1 cellular context compared by ENCODE assay signal in genomic region chr18:49492694-49493033, GRCh38.
TF ChIP-seq lines count a peak whose summit lies in the region.

No MANE protein-coding gene starts in this region.

TF ChIP-seq in HEK293, 187 proteins besides CTCF, POLR2A, EP300 and RAD21 (continued from another document):
- 0 out of 2 replicates have a peak, but pooled peaks have one; percentile 49 for TF ChIP-seq IKZF3 (tag by site-specific recombination; IDR thresholded peaks at IDR 0.05)
- TF ChIP-seq ZXDB (tag by site-specific recombination; IDR thresholded peaks at IDR 0.05), result no peak
- TF ChIP-seq ZNF366 (tag by site-specific recombination; conservative IDR thresholded peaks at IDR 0.05), result peak; percentile 86
- peak; percentile 12; the same call in 1 of the 2 replicates for TF ChIP-seq ZNF19 (tag by site-specific recombination; IDR thresholded peaks at IDR 0.05; ENCODE audit: low read depth)
- TF ChIP-seq SP7 (tag by site-specific recombination; IDR thresholded peaks at IDR 0.05), result no peak
- TF ChIP-seq GLI2 (tag by site-specific recombination; IDR thresholded peaks at IDR 0.05; ENCODE audit: borderline replicate concordance, low read depth), result no peak
- TF ChIP-seq ZNF335 (tag by site-specific recombination; conservative IDR thresholded peaks at IDR 0.05), result 0 out of 2 replicates have a peak, but pooled peaks have one; percentile 53
- no peak for TF ChIP-seq ZNF140 (tag by site-specific recombination; IDR thresholded peaks at IDR 0.05)
- TF ChIP-seq ZNF501 (tag by site-specific recombination; IDR thresholded peaks at IDR 0.05), result no peak
- no peak for TF ChIP-seq ZNF112 (tag by site-specific recombination; IDR thresholded peaks at IDR 0.05)
- no peak for TF ChIP-seq GLIS2 (tag by site-specific recombination; IDR thresholded peaks at IDR 0.05)
- TF ChIP-seq ZNF704 (tag by site-specific recombination; IDR thresholded peaks at IDR 0.05), result no peak
- TF ChIP-seq ZNF239 (tag by site-specific recombination; IDR thresholded peaks at IDR 0.05), result no peak
- TF ChIP-seq ZNF248 (tag by site-specific recombination; IDR thresholded peaks at IDR 0.05), result no peak
- 0 out of 2 replicates have a peak, but pooled peaks have one; percentile 10 for TF ChIP-seq PRDM4 (tag by site-specific recombination; IDR thresholded peaks at IDR 0.05)
- 0 out of 2 replicates have a peak, but pooled peaks have one; percentile 6 for TF ChIP-seq ZNF449 (tag by site-specific recombination; IDR thresholded peaks at IDR 0.05)
- no peak for TF ChIP-seq ZNF76 (tag by site-specific recombination; IDR thresholded peaks at IDR 0.05; ENCODE audit: borderline replicate concordance, low read depth)
- TF ChIP-seq ZNF626 (tag by site-specific recombination; IDR thresholded peaks at IDR 0.05), result no peak
- no peak for TF ChIP-seq ZNF132 (tag by site-specific recombination; IDR thresholded peaks at IDR 0.05; ENCODE audit: borderline replicate concordance)
- TF ChIP-seq PRDM1 (tag by site-specific recombination; IDR thresholded peaks at IDR 0.05), result no peak; the same call in none of the 2 replicates
- TF ChIP-seq GLIS1 (tag by site-specific recombination; IDR thresholded peaks at IDR 0.05), result no peak
- TF ChIP-seq KLF17 (tag by site-specific recombination; IDR thresholded peaks at IDR 0.05), result no peak
- TF ChIP-seq ZBTB11 (tag by site-specific recombination; conservative IDR thresholded peaks at IDR 0.05; ENCODE audit: low read depth), result no peak
- 0 out of 2 replicates have a peak, but pooled peaks have one; percentile 18 for TF ChIP-seq TCF7L2 (IDR thresholded peaks at IDR 0.05; ENCODE audit: borderline replicate concordance, low read depth, low read length)
- no peak for TF ChIP-seq ZNF341 (tag by site-specific recombination; IDR thresholded peaks at IDR 0.05; ENCODE audit: low read depth)
- no peak for TF ChIP-seq ZNF530 (tag by site-specific recombination; IDR thresholded peaks at IDR 0.05; ENCODE audit: low read depth)
- no peak; the same call in 1 of the 2 replicates for TF ChIP-seq ZNF280D (tag by site-specific recombination; IDR thresholded peaks at IDR 0.05)
- TF ChIP-seq ZBTB10 (tag by site-specific recombination; IDR thresholded peaks at IDR 0.05), result no peak
- no peak for TF ChIP-seq ZIC2 (tag by site-specific recombination; IDR thresholded peaks at IDR 0.05)
TF ChIP-seq in HEK293: peak in this region for 7.
